In the genomic region with DNA sequence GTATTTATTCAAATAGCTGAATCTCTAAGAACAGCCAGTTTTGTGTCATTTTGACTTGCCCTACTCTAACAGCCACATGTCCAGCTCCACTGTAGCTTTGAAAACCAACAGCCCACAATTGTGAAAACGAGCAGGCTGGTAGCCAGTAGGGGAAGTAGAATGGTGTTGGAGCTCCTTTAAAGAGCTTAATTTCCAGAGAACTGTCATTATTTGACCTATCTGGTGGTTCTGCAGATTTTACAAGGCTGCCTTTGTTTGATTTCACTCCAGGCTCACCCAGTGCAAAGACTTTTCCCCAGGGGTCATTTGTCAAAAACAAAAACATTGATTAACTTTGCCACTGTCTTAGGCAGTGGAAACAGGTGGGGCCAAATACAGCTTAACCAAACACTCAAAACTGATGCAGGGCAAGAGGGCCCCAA, we compare ENCODE assay signal across 11 cellular contexts. TPM values are rescaled to one million over a fixed set of nuclear protein-coding genes. Genes with fewer than 3 reads are reported as not detected.
DNase-seq lines count a peak whose midpoint lies in the region; ATAC-seq and TF ChIP-seq lines count a peak whose summit lies in the region.
"Had no signal": no experiment of that assay in that cellular context is flagged by ENCODE, and none has a peak within 500 bp of the region (broad histone marks: within the 10 kb centered on the region; RNA-seq: fewer than 3 reads in every experiment).

No MANE protein-coding gene starts in this region.

- peaks cover 10% of the 10 kb centered on the region for H3K9me3 Mint-ChIP-seq in neural crest cell

- peak overlapping the region; percentile 52 for H3K4me3 Mint-ChIP-seq in neural crest cell
- H3K4me3 Mint-ChIP-seq: activated CD4-positive, alpha-beta memory T cell treated with anti-CD3 and anti-CD28 coated beads, Interleukin-2, amount 10 ng/mL, durations not matched to agents 7 days and 5 days; activated naive CD8-positive, alpha-beta T cell treated with anti-CD3 and anti-CD28 coated beads, Interleukin-2, amount 10 ng/mL, durations not matched to agents 7 days and 5 days had no signal

- ATAC-seq in HG02870 (IDR thresholded peaks at IDR 0.05; ENCODE audit: unreplicated experiment) (no peak), HG02571 (IDR thresholded peaks at IDR 0.05; ENCODE audit: unreplicated experiment) (no peak), HG02938 (IDR thresholded peaks at IDR 0.05; ENCODE audit: unreplicated experiment) (no peak)

- H3K4me3 ChIP-seq in coronary artery: no peak overlapping the region
- H3K4me3 ChIP-seq: SK-N-MC had no signal

- H3K4me1 Mint-ChIP-seq in neural crest cell: peaks cover 40% of the 10 kb centered on the region

- TF ChIP-seq CTCF in coronary artery (IDR thresholded peaks at IDR 0.05) (no peak), neural crest cell (conservative IDR thresholded peaks at IDR 0.05) (no peak)

- no peaks in the 10 kb centered on the region for H3K27me3 Mint-ChIP-seq in neural crest cell (ENCODE audit: low read depth)

- DNase-seq in AML-193 (lab: John Stamatoyannopoulos, UW) (peak; percentile 56), HuH-7 (ENCODE audit: low spot score) (peak; percentile 8), coronary artery (ENCODE audit: low spot score) (no peak), neural crest cell (ENCODE audit: low read depth, low spot score) (no peak), NCI-H1048 (lab: John Stamatoyannopoulos, UW) (no peak)
- DNase-seq: activated CD4-positive, alpha-beta memory T cell treated with anti-CD3 and anti-CD28 coated beads, Interleukin-2, amount 10 ng/mL, durations not matched to agents 7 days and 5 days; activated naive CD8-positive, alpha-beta T cell treated with anti-CD3 and anti-CD28 coated beads, Interleukin-2, amount 10 ng/mL, durations not matched to agents 7 days and 5 days had no signal

- H3K36me3 Mint-ChIP-seq in neural crest cell (ENCODE audit: low read depth): peaks cover 14% of the 10 kb centered on the region

- H3K27ac Mint-ChIP-seq in neural crest cell (ENCODE audit: unreplicated experiment): peak overlapping the region; percentile 81
- H3K27ac Mint-ChIP-seq: activated CD4-positive, alpha-beta memory T cell treated with anti-CD3 and anti-CD28 coated beads, Interleukin-2, amount 10 ng/mL, durations not matched to agents 7 days and 5 days; activated naive CD8-positive, alpha-beta T cell treated with anti-CD3 and anti-CD28 coated beads, Interleukin-2, amount 10 ng/mL, durations not matched to agents 7 days and 5 days had no signal

- H3K27ac ChIP-seq in coronary artery: peak overlapping the region; percentile 15 to 28
- H3K27ac ChIP-seq: SK-N-MC had no signal

RNA-seq across cellular contexts. Expression of a gene that starts 3.2 kb away (rescaled TPM):
- 51.2 TPM in 2 replicates for total RNA-seq in neural crest cell

Comparison
In these comparisons a context has a peak if more than half of its experiments do, and no peak if none do; other contexts are left out.
1. DNase-seq: peak in AML-193 (2 of 2) and HuH-7 (single experiment); none in coronary artery (single experiment), neural crest cell (single experiment) and NCI-H1048 (single experiment).